8 cellular contexts compared by ENCODE assay signal in the genomic region with DNA sequence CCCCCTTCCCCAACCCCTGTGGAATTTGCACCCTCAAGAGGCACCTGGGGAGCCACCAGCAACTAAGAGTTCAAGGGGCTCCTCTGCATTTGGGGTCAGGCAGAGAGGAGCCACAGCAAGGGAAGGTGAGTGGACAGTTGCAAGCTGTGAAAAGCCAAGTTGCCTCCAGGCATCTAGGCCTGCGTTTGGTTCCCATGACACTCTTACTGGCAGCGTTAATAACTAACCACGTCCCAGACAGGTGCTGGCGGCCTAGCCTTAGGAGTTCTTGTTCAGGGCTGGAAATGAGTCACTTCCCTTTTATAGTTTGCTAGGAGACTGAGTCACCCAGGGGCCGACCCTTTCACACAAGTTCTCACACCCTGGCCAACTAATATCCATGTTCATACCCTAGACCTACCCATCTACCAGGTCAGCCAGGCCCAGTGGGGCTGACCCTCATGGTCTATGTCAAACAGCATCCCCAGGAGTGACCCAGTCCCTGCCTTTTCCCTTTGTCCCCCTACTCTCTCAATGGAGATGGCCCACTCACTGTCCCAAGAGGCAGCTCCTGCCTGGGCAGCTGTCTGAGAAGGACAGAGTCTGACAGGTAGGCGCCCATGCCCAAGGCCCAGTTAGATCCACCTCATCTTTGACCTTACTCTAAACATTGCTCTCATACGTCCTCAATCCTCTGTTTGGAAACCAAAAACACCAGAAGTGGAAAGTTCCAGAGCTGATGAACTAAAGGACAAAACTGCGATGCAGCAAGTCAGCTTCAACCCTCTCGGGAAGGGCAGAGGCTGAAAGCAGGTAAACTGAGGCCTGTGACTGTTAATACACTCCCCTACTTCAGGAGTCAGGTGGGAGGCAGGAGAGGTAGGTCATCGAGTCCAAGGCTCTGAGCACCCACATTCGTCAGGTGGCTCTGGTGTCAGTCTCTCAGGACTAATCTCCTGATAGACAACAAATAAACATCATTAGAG.
DNase-seq lines count a peak whose midpoint lies in the region; ATAC-seq, FAIRE-seq and TF ChIP-seq lines count a peak whose summit lies in the region.

No MANE protein-coding gene starts in this region.

- no peaks in the 10 kb centered on the region for H3K36me3 ChIP-seq in A673 (ENCODE audit: insufficient read depth, low read length, poor library complexity, severe bottlenecking)
- H3K36me3 ChIP-seq in HepG2 (replicated peaks in 1 of 2; ENCODE audit: control insufficient read depth in 1 of 2, insufficient read depth in 2 of 2, low read length in 2 of 2): peaks cover 15 to 39% of the 10 kb centered on the region in 2 experiments
- no peaks in the 10 kb centered on the region for H3K36me3 ChIP-seq in vagina

- in situ Hi-C loops in HepG2 (cut with HindIII; ENCODE audit: extremely low pct_ligation_motif_present, low pct_unique_long_range_greater_than_20kb): no loop called here

- TF ChIP-seq POLR2A in GM18505 (IDR thresholded peaks at IDR 0.05; ENCODE audit: borderline replicate concordance, extremely low read depth, insufficient read depth, insufficient read length) (peak; percentile 28), HepG2 (IDR thresholded peaks at IDR 0.05; ENCODE audit: insufficient read depth in 1 of 2, low read depth in 2 of 2, low read length in 2 of 2) (peak; percentile 48 to 68), vagina (IDR thresholded peaks at IDR 0.05) (no peak)

- POLR2A ChIA-PET in A673 (lab: Charles Lee; ENCODE audit: low non-redundant PET) (no interaction called here), HepG2 (lab: Yijun Ruan, JAX) (interaction anchor here (0.6 to 4.2 kb wide), 18 partner anchors 9 to 423 kb away, joined by 3 to 81 read pairs (median 4); a partner anchor contains a TSS)
- POLR2A ChIA-PET in activated naive CD8-positive, alpha-beta T cell treated with anti-CD3 and anti-CD28 coated beads, Interleukin-2, amount 10 ng/mL, durations not matched to agents 7 days and 5 days (lab: Charles Lee): no interaction called here

- H3K27ac ChIP-seq in A673 (ENCODE audit: low read depth, low read length, poor library complexity, severe bottlenecking) (peak overlapping the region; percentile 41), HepG2 (ENCODE audit: extremely low read length, insufficient read depth, low read length) (peak overlapping the region; percentile 83), vagina (peak overlapping the region; percentile 36)

- intact Hi-C loops in A673 (cut with micrococcal nuclease; ENCODE audit: unreplicated experiment): no loop called here
- intact Hi-C loops in HepG2 (cut with micrococcal nuclease; ENCODE audit: unreplicated experiment): loop anchor here (2.0 to 5.0 kb wide), 2 partner anchors 46 to 97 kb away; no protein-coding TSS in a partner anchor
- intact Hi-C loops in vagina (cut with DNase I): no loop called here

- TF ChIP-seq EP300 in HepG2 (IDR thresholded peaks at IDR 0.05; ENCODE audit: low read depth in 2 of 2, low read length in 2 of 2) (peak in 1 of 2 experiments; percentile 92; a peak in 3 of 4 replicates), HepG2 (CRISPR knock-in tag; IDR thresholded peaks at IDR 0.05; ENCODE audit: borderline replicate concordance) (peak; percentile 88)

- TF ChIP-seq CTCF in A673 (conservative IDR thresholded peaks at IDR 0.05; ENCODE audit: low read depth, low read length) (no peak), HepG2 (CRISPR knock-in tag; IDR thresholded peaks at IDR 0.05) (no peak), vagina (IDR thresholded peaks at IDR 0.05) (no peak)

- peaks cover 32% of the 10 kb centered on the region for H3K4me1 ChIP-seq in A673 (ENCODE audit: insufficient read depth, low read length, poor library complexity, severe bottlenecking)
- peaks cover 86% of the 10 kb centered on the region for H3K4me1 ChIP-seq in HepG2 (ENCODE audit: insufficient read depth, low read length)
- peaks cover 36% of the 10 kb centered on the region for H3K4me1 ChIP-seq in vagina

- peak; percentile 34 for TF ChIP-seq RAD21 in HepG2 (CRISPR knock-in tag; IDR thresholded peaks at IDR 0.05)

- no peak overlapping the region for H3K27ac Mint-ChIP-seq in activated naive CD8-positive, alpha-beta T cell treated with anti-CD3 and anti-CD28 coated beads, Interleukin-2, amount 10 ng/mL, durations not matched to agents 7 days and 5 days

- H3K9me3 ChIP-seq in A673 (ENCODE audit: low read depth, low read length, poor library complexity, severe bottlenecking) (peaks cover 17% of the 10 kb centered on the region), HepG2 (ENCODE audit: low read length) (peaks cover 22% of the 10 kb centered on the region), vagina (peaks cover 12% of the 10 kb centered on the region)

- H4K20me1 ChIP-seq in HepG2 (ENCODE audit: insufficient read depth, low read length): no peaks in the 10 kb centered on the region

- H3K9ac ChIP-seq in HepG2 (ENCODE audit: insufficient read depth, low read depth, low read length): peak overlapping the region; percentile 77

- BruUV-seq in A673 (replicated peaks; lab: Mats Ljungman, UMichigan): no TSS peak
- TSS peak; percentile 64 for BruUV-seq in HepG2 (replicated peaks; lab: Mats Ljungman, UMichigan)

- H3K4me1 Mint-ChIP-seq in activated naive CD8-positive, alpha-beta T cell treated with anti-CD3 and anti-CD28 coated beads, Interleukin-2, amount 10 ng/mL, durations not matched to agents 7 days and 5 days: peaks cover 2% of the 10 kb centered on the region

- H3K4me2 ChIP-seq in HepG2 (ENCODE audit: low read depth, low read length): peak overlapping the region; percentile 59

- peaks cover 72% of the 10 kb centered on the region for H3K79me2 ChIP-seq in HepG2 (ENCODE audit: insufficient read depth, low read length)

- H3K27me3 ChIP-seq in A673 (replicated peaks; ENCODE audit: insufficient read depth, low read depth, low read length, poor library complexity) (no peaks in the 10 kb centered on the region), HepG2 (ENCODE audit: control insufficient read depth in 1 of 2, insufficient read depth in 2 of 2, low read length in 2 of 2) (no peaks in the 10 kb centered on the region), vagina (no peaks in the 10 kb centered on the region)

- H3K4me3 ChIP-seq in A673 (ENCODE audit: low read depth, low read length, poor library complexity, severe bottlenecking): no peak overlapping the region
- H3K4me3 ChIP-seq in HepG2 (replicated peaks in 1 of 3; ENCODE audit: insufficient read depth in 1 of 3, low read depth in 2 of 3, low read length in 3 of 3): peak overlapping the region in 1 of 3 experiments; percentile 31; a peak in 2 of 6 replicates
- no peak overlapping the region for H3K4me3 ChIP-seq in vagina

- no peak overlapping the region for H3K4me3 Mint-ChIP-seq in activated naive CD8-positive, alpha-beta T cell treated with anti-CD3 and anti-CD28 coated beads, Interleukin-2, amount 10 ng/mL, durations not matched to agents 7 days and 5 days

- H2AFZ ChIP-seq in HepG2 (ENCODE audit: low read length): no peak overlapping the region

- H3K27me3 Mint-ChIP-seq in activated naive CD8-positive, alpha-beta T cell treated with anti-CD3 and anti-CD28 coated beads, Interleukin-2, amount 10 ng/mL, durations not matched to agents 7 days and 5 days: no peaks in the 10 kb centered on the region

- 46% methylated on average over 11 of the region's 11 CpGs for WGBS in HepG2 (ENCODE audit: low lambda C conversion rate)

- peak; percentile 93 for FAIRE-seq in HepG2 (lab: Jason Lieb, UNC)
- FAIRE-seq in frontal cortex (lab: Jason Lieb, UNC): no peak

- H3K9me3 Mint-ChIP-seq in activated naive CD8-positive, alpha-beta T cell treated with anti-CD3 and anti-CD28 coated beads, Interleukin-2, amount 10 ng/mL, durations not matched to agents 7 days and 5 days: peaks cover 8% of the 10 kb centered on the region

- H3K36me3 Mint-ChIP-seq in activated naive CD8-positive, alpha-beta T cell treated with anti-CD3 and anti-CD28 coated beads, Interleukin-2, amount 10 ng/mL, durations not matched to agents 7 days and 5 days: no peaks in the 10 kb centered on the region

- ATAC-seq in GM18505 (IDR thresholded peaks at IDR 0.05; ENCODE audit: unreplicated experiment): peak; percentile 50
- peak; percentile 41 for ATAC-seq in HG02798 (IDR thresholded peaks at IDR 0.05; ENCODE audit: poor library complexity, unreplicated experiment)
- peak; percentile 18 for ATAC-seq in activated naive CD8-positive, alpha-beta T cell treated with anti-CD3 and anti-CD28 coated beads, Interleukin-2, amount 10 ng/mL, durations not matched to agents 7 days and 5 days (ENCODE audit: low read depth)
- peak; percentile 91 for ATAC-seq in HepG2

- peak; percentile 79 for DNase-seq in A673 (ENCODE audit: low spot score)
- peak; percentile 77 for DNase-seq in NCI-H146 (lab: John Stamatoyannopoulos, UW)
- no peak for DNase-seq in activated naive CD8-positive, alpha-beta T cell treated with anti-CD3 and anti-CD28 coated beads, Interleukin-2, amount 10 ng/mL, durations not matched to agents 7 days and 5 days
- DNase-seq in HepG2 (ENCODE audit: low spot score): peak; percentile 99
- no peak for DNase-seq in vagina (ENCODE audit: extremely low spot score in 2 of 2)
- no peak for DNase-seq in frontal cortex (ENCODE audit: low spot score in 2 of 2)

- CTCF ChIA-PET in A673 (lab: Charles Lee): no interaction called here
- CTCF ChIA-PET in HepG2 (lab: Yijun Ruan, JAX; ENCODE audit: low intra/inter-chr PET ratio, low total read pairs): no interaction called here

TF ChIP-seq in HepG2, 621 proteins besides CTCF, POLR2A, EP300 and RAD21 (continues in another document):
- TF ChIP-seq SMARCE1 (IDR thresholded peaks at IDR 0.05; ENCODE audit: borderline replicate concordance): no peak
- TF ChIP-seq, protein P1, sequence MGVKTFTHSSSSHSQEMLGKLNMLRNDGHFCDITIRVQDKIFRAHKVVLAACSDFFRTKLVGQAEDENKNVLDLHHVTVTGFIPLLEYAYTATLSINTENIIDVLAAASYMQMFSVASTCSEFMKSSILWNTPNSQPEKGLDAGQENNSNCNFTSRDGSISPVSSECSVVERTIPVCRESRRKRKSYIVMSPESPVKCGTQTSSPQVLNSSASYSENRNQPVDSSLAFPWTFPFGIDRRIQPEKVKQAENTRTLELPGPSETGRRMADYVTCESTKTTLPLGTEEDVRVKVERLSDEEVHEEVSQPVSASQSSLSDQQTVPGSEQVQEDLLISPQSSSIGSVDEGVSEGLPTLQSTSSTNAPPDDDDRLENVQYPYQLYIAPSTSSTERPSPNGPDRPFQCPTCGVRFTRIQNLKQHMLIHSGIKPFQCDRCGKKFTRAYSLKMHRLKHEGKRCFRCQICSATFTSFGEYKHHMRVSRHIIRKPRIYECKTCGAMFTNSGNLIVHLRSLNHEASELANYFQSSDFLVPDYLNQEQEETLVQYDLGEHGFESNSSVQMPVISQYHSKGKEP (CRISPR knock-in tag; IDR thresholded peaks at IDR 0.05): no peak
- TF ChIP-seq ARNTL (CRISPR knock-in tag; IDR thresholded peaks at IDR 0.05): peak; percentile 81
- no peak for TF ChIP-seq ARNT (IDR thresholded peaks at IDR 0.05)
- peak; percentile 86 for TF ChIP-seq FOXA3 (CRISPR knock-in tag; IDR thresholded peaks at IDR 0.05)

Comparison
In these comparisons a context has a peak if more than half of its experiments do, and no peak if none do; other contexts are left out.
1. DNase-seq: peak in A673 (single experiment), NCI-H146 (single experiment) and HepG2 (single experiment); none in activated naive CD8-positive, alpha-beta T cell treated with anti-CD3 and anti-CD28 coated beads, Interleukin-2, amount 10 ng/mL, durations not matched to agents 7 days and 5 days (single experiment), vagina (0 of 2) and frontal cortex (0 of 2).
2. ATAC-seq: peak in every context shown above with its lines; median percentile 91 in HepG2; 50 in GM18505; 41 in HG02798; 18 in activated naive CD8-positive, alpha-beta T cell treated with anti-CD3 and anti-CD28 coated beads, Interleukin-2, amount 10 ng/mL, durations not matched to agents 7 days and 5 days.
3. POLR2A ChIP-seq: peak in GM18505 (single experiment) and HepG2 (2 of 2); none in vagina (0 of 2).
4. Peak in every context shown above with its lines, with median percentiles within 50 percentile points of each other: H3K27ac ChIP-seq.